Comparison of ENCODE assay signal across 1 cellular context in genomic region chr10:98134431-98135221, GRCh38.
TF ChIP-seq lines count a peak whose summit lies in the region.

R3HCC1L (plus strand) TSS chr10:98134657; CDS start chr10:98208115, 73,458 bp downstream.

TF ChIP-seq in HepG2, 621 proteins besides CTCF, POLR2A, EP300 and RAD21 (continued from another document and continues in another):
- TF ChIP-seq JUNB (CRISPR knock-in tag; IDR thresholded peaks at IDR 0.05; ENCODE audit: borderline replicate concordance) (no peak), ZNF687 (CRISPR knock-in tag; IDR thresholded peaks at IDR 0.05) (peak; percentile 79), ZFY (CRISPR knock-in tag; IDR thresholded peaks at IDR 0.05) (peak; percentile 90), KMT2B (CRISPR knock-in tag; IDR thresholded peaks at IDR 0.05) (peak; percentile 86), BRF2 (CRISPR knock-in tag; IDR thresholded peaks at IDR 0.05) (no peak), ZNF556 (CRISPR knock-in tag; IDR thresholded peaks at IDR 0.05; ENCODE audit: borderline replicate concordance) (peak; percentile 82), CBX1 (IDR thresholded peaks at IDR 0.05; ENCODE audit: low read depth) (peak; percentile 59), ATF7 (IDR thresholded peaks at IDR 0.05) (no peak), ATF7 (CRISPR knock-in tag; IDR thresholded peaks at IDR 0.05) (no peak), SMYD3 (CRISPR knock-in tag; IDR thresholded peaks at IDR 0.05) (no peak), ZNF281 (CRISPR knock-in tag; IDR thresholded peaks at IDR 0.05; ENCODE audit: borderline replicate concordance) (no peak), FOXO4 (CRISPR knock-in tag; conservative IDR thresholded peaks at IDR 0.05) (no peak), ZNF382 (CRISPR knock-in tag; IDR thresholded peaks at IDR 0.05; ENCODE audit: borderline replicate concordance) (no peak), ZSCAN31 (CRISPR knock-in tag; IDR thresholded peaks at IDR 0.05; ENCODE audit: low read depth) (peak; percentile 26; the same call in 1 of the 2 replicates), MTA3 (CRISPR knock-in tag; IDR thresholded peaks at IDR 0.05) (no peak), ZNF501 (CRISPR knock-in tag; IDR thresholded peaks at IDR 0.05) (peak; percentile 83), HOXA7 (CRISPR knock-in tag; IDR thresholded peaks at IDR 0.05) (no peak), SP4 (CRISPR knock-in tag; IDR thresholded peaks at IDR 0.05) (peak; percentile 89), KLF11 (CRISPR knock-in tag; IDR thresholded peaks at IDR 0.05) (peak; percentile 68; the same call in 1 of the 2 replicates), ZNF326 (CRISPR knock-in tag; IDR thresholded peaks at IDR 0.05; ENCODE audit: borderline replicate concordance) (no peak), PRMT3 (CRISPR knock-in tag; IDR thresholded peaks at IDR 0.05; ENCODE audit: borderline replicate concordance, low read depth) (no peak), SAP130 (CRISPR knock-in tag; IDR thresholded peaks at IDR 0.05; ENCODE audit: low read depth) (peak; percentile 81), TBL1XR1 (IDR thresholded peaks at IDR 0.05; ENCODE audit: borderline replicate concordance, low read length, partially characterized antibody) (peak; percentile 45), NFATC3 (CRISPR knock-in tag; IDR thresholded peaks at IDR 0.05) (no peak), MXI1 (IDR thresholded peaks at IDR 0.05; ENCODE audit: borderline replicate concordance, low read depth, low read length) (no peak; the same call in 2 of the 3 replicates), KLF12 (CRISPR knock-in tag; IDR thresholded peaks at IDR 0.05; ENCODE audit: borderline replicate concordance) (peak; percentile 83), RFXAP (CRISPR knock-in tag; IDR thresholded peaks at IDR 0.05; ENCODE audit: borderline replicate concordance) (peak; percentile 58; the same call in 1 of the 2 replicates), TFE3 (CRISPR knock-in tag; IDR thresholded peaks at IDR 0.05) (peak; percentile 55; the same call in 1 of the 2 replicates), GABPA (IDR thresholded peaks at IDR 0.05; ENCODE audit: low read depth, low read length) (peak; percentile 59), GABPA (CRISPR knock-in tag; IDR thresholded peaks at IDR 0.05; ENCODE audit: low read depth) (peak; percentile 86), ZNF574 (CRISPR knock-in tag; IDR thresholded peaks at IDR 0.05) (peak; percentile 92), ZSCAN30 (CRISPR knock-in tag; IDR thresholded peaks at IDR 0.05) (no peak), KLF15 (CRISPR knock-in tag; IDR thresholded peaks at IDR 0.05; ENCODE audit: borderline replicate concordance) (no peak), ZNF597 (CRISPR knock-in tag; IDR thresholded peaks at IDR 0.05) (no peak), ZNF816 (CRISPR knock-in tag; IDR thresholded peaks at IDR 0.05; ENCODE audit: borderline replicate concordance) (no peak), NONO (IDR thresholded peaks at IDR 0.05) (no peak), NONO (CRISPR knock-in tag; conservative IDR thresholded peaks at IDR 0.05) (peak; percentile 63), SRY (CRISPR knock-in tag; IDR thresholded peaks at IDR 0.05) (no peak; the same call in 1 of the 2 replicates), SALL2 (CRISPR knock-in tag; IDR thresholded peaks at IDR 0.05) (no peak), ZFP91 (CRISPR knock-in tag; IDR thresholded peaks at IDR 0.05; ENCODE audit: borderline replicate concordance) (peak; percentile 65; the same call in 1 of the 2 replicates), ZNF33B (CRISPR knock-in tag; IDR thresholded peaks at IDR 0.05) (peak; percentile 63; the same call in 1 of the 2 replicates)
